Comparison of ENCODE assay signal across 11 cellular contexts in the genomic region with DNA sequence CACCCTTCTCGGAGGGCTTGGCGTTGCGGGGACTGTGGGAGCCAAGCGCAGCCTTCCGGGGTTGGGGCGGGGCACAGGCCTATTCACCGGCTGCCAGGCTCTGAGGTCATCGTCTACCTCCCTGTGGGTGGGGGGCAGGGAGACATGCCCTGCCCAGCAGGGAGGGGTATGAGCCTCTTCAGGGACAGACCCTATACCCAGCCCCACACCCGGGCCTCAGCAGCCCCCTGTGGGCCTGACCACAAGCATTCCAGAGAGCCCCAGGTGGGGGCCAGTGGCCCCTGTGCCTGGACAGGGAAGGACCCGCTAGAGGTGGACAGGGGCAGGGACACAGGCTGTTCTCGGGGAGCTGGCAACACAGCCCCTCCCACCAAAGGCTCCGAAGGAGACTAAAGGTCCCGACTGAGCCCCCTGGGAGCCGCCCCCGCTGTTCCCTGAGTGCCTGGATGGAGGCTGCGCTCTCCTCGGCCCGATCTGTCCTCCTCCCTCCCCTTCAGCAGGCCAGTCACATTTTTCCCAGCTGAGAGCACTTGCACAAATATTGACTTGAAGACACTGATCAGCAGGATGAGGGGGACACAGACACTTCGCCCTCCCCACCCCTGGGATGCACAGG. TPM values are rescaled to one million over a fixed set of nuclear protein-coding genes. Genes with fewer than 3 reads are reported as not detected.
DNase-seq lines count a peak whose midpoint lies in the region; ATAC-seq, FAIRE-seq and TF ChIP-seq lines count a peak whose summit lies in the region.
"Had no signal": no experiment of that assay in that cellular context is flagged by ENCODE, and none has a peak within 500 bp of the region (broad histone marks: within the 10 kb centered on the region; RNA-seq: fewer than 3 reads in every experiment).

No MANE protein-coding gene starts in this region.

- H3K4me1 Mint-ChIP-seq in H9: peaks cover 13 to 32% of the 10 kb centered on the region in 2 experiments
- H3K4me1 Mint-ChIP-seq in activated naive CD4-positive, alpha-beta T cell treated with anti-CD3 and anti-CD28 coated beads for 36 hours (ENCODE audit: low read depth): no peaks in the 10 kb centered on the region
- H3K4me1 Mint-ChIP-seq: T-cell had no signal

- no peaks in the 10 kb centered on the region for H3K27me3 Mint-ChIP-seq in H9 (ENCODE audit: low read depth)
- peaks cover 3% of the 10 kb centered on the region for H3K27me3 Mint-ChIP-seq in activated naive CD4-positive, alpha-beta T cell treated with anti-CD3 and anti-CD28 coated beads for 36 hours (ENCODE audit: low read depth)

- DNase-seq in H9 (no peak), astrocyte of the hippocampus (ENCODE audit: low read depth, low spot score) (peak; percentile 89), GM12891 (ENCODE audit: insufficient read length, low spot score) (no peak)
- no peak for DNase-seq in activated naive CD4-positive, alpha-beta T cell treated with anti-CD3 and anti-CD28 coated beads for 36 hours
- DNase-seq: stimulated activated CD4-positive, alpha-beta T cell treated with anti-CD3 and anti-CD28 coated beads, Interleukin-1b, Interleukin-23, amount 100 ng/mL, for 48 hours; T-cell had no signal

- TF ChIP-seq CTCF in H9 (conservative IDR thresholded peaks at IDR 0.05): no peak

- H3K14ac ChIP-seq in H9 (ENCODE audit: insufficient read depth, low read length): no peak overlapping the region; the same call in 1 of the 2 replicates

- no peak overlapping the region for H3K23ac ChIP-seq in H9 (ENCODE audit: insufficient read length, low read depth, low read length)

- H4K8ac ChIP-seq in H9 (replicated peaks; ENCODE audit: insufficient read length, low read depth, low read length): no peak overlapping the region

- H3K18ac ChIP-seq in H9 (ENCODE audit: insufficient read length, low read depth, low read length): no peak overlapping the region

- no peak for ATAC-seq in GM21723 (IDR thresholded peaks at IDR 0.05; ENCODE audit: unreplicated experiment)
- no peak for ATAC-seq in GM18870 (IDR thresholded peaks at IDR 0.05; ENCODE audit: unreplicated experiment)
- ATAC-seq: T-cell had no signal

- H3K9me3 Mint-ChIP-seq in H9: no peaks in the 10 kb centered on the region
- no peaks in the 10 kb centered on the region for H3K9me3 Mint-ChIP-seq in activated naive CD4-positive, alpha-beta T cell treated with anti-CD3 and anti-CD28 coated beads for 36 hours
- H3K9me3 Mint-ChIP-seq: dendritic cell treated with granulocyte-macrophage colony-stimulating factor and Interleukin-4, amounts not matched to agents 40 ng/mL and 50 ng/mL, for 4 days; T-cell had no signal

- no peak overlapping the region for H3K4me2 ChIP-seq in H9 (ENCODE audit: insufficient read depth, insufficient read length, low read length)

- H2BK120ac ChIP-seq in H9 (ENCODE audit: low read depth, low read length, poor library complexity, severe bottlenecking): no peak overlapping the region

- CTCF ChIA-PET in activated naive CD4-positive, alpha-beta T cell treated with anti-CD3 and anti-CD28 coated beads for 36 hours (lab: Charles Lee): interaction anchor here (0.6 kb wide), 1 partner anchor 28 kb away, joined by 3 read pairs; no protein-coding TSS in a partner anchor

- peaks cover 4% of the 10 kb centered on the region; the same call in 1 of the 2 replicates for H3K79me2 ChIP-seq in H9 (ENCODE audit: insufficient read depth, low read length)

- H3K56ac ChIP-seq in H9 (ENCODE audit: insufficient read length, low read depth, low read length): no peak overlapping the region

- H3K4me3 Mint-ChIP-seq in H9: no peak overlapping the region; a peak in 1 of 5 replicates
- no peak overlapping the region for H3K4me3 Mint-ChIP-seq in activated naive CD4-positive, alpha-beta T cell treated with anti-CD3 and anti-CD28 coated beads for 36 hours
- H3K4me3 Mint-ChIP-seq: dendritic cell treated with granulocyte-macrophage colony-stimulating factor and Interleukin-4, amounts not matched to agents 40 ng/mL and 50 ng/mL, for 4 days; T-cell had no signal

- no peak for TF ChIP-seq POLR2A in GM12891 (IDR thresholded peaks at IDR 0.05; ENCODE audit: low read depth, low read length)

- peaks cover 0 to 24% (median 16%) of the 10 kb centered on the region in 3 experiments; a peak in 5 of 7 replicates for H3K36me3 Mint-ChIP-seq in H9 (ENCODE audit: insufficient read depth in 1 of 3, low read depth in 3 of 3)
- no peaks in the 10 kb centered on the region for H3K36me3 Mint-ChIP-seq in activated naive CD4-positive, alpha-beta T cell treated with anti-CD3 and anti-CD28 coated beads for 36 hours (ENCODE audit: low read depth)
- H3K36me3 Mint-ChIP-seq: T-cell had no signal

- no peak overlapping the region for H4K5ac ChIP-seq in H9 (ENCODE audit: insufficient read length, low read depth, low read length)

- no peaks in the 10 kb centered on the region for H4K20me1 ChIP-seq in H9 (ENCODE audit: control insufficient read depth, insufficient read depth, insufficient read length)

- no peak overlapping the region for H2BK15ac ChIP-seq in H9 (ENCODE audit: low read depth, low read length)

- no peak overlapping the region for H3K9ac ChIP-seq in H9 (ENCODE audit: extremely low read depth, insufficient read length, low read length)
- peak overlapping the region; percentile 57; the same call in 1 of the 2 replicates for H3K9ac ChIP-seq in iPS-20b (ENCODE audit: low read depth, low read length)
- H3K9ac ChIP-seq in skeletal muscle tissue (ENCODE audit: low read depth in 1 of 3, low read length in 3 of 3): peak overlapping the region in 2 of 3 donors; percentile 43 to 71

- H3K9me3 ChIP-seq in H9 (ENCODE audit: control insufficient read depth, low read depth, low read length) (no peaks in the 10 kb centered on the region), iPS-20b (ENCODE audit: insufficient read depth, low read depth, low read length) (no peaks in the 10 kb centered on the region), skeletal muscle tissue (ENCODE audit: control insufficient read depth in 3 of 3, low read length in 3 of 3) (no peaks in the 10 kb centered on the region)

- no peak overlapping the region; the same call in 1 of the 2 replicates for H3K4ac ChIP-seq in H9 (ENCODE audit: low read depth, low read length)

- H2AK5ac ChIP-seq in H9 (ENCODE audit: insufficient read length, low read length): no peak overlapping the region

- no peak overlapping the region for H3T11ph ChIP-seq in H9 (ENCODE audit: low read length)

- no peak overlapping the region for H2AFZ ChIP-seq in H9 (ENCODE audit: low read length)

- no peak overlapping the region for H2BK12ac ChIP-seq in H9 (ENCODE audit: insufficient read length, low read depth, low read length)

- H3K36me3 ChIP-seq in iPS-20b (ENCODE audit: insufficient read depth, low read depth, low read length): peaks cover 28% of the 10 kb centered on the region
- H3K36me3 ChIP-seq in skeletal muscle tissue (ENCODE audit: control insufficient read depth in 3 of 3, insufficient read depth in 3 of 3, low read length in 3 of 3): peaks cover 0 to 5% (median 3%) of the 10 kb centered on the region in 3 donors

- H4K91ac ChIP-seq in H9 (ENCODE audit: insufficient read length, low read depth, low read length): no peak overlapping the region

- H2BK5ac ChIP-seq in H9 (ENCODE audit: insufficient read length, low read length): no peak overlapping the region

- no peak overlapping the region for H3K4me3 ChIP-seq in iPS-20b (ENCODE audit: low read length)
- H3K4me3 ChIP-seq in skeletal muscle tissue (ENCODE audit: low read length in 3 of 3): peak overlapping the region in 1 of 3 donors; percentile 14

- no peaks in the 10 kb centered on the region; the same call in 1 of the 2 replicates for H3K4me1 ChIP-seq in H9 (ENCODE audit: insufficient read depth, low read length)
- peaks cover 18% of the 10 kb centered on the region; the same call in 1 of the 2 replicates for H3K4me1 ChIP-seq in iPS-20b (ENCODE audit: insufficient read depth, low read length)
- H3K4me1 ChIP-seq in skeletal muscle tissue (ENCODE audit: control insufficient read depth in 3 of 3, insufficient read depth in 3 of 3, low read length in 3 of 3): peaks cover 66 to 76% (median 75%) of the 10 kb centered on the region in 3 donors

- no peaks in the 10 kb centered on the region for H3K23me2 ChIP-seq in H9 (ENCODE audit: insufficient read length, low read depth, low read length, poor library complexity, severe bottlenecking)

- peak overlapping the region; percentile 65 to 85 (median 84); a peak in 6 of 7 replicates for H3K27ac Mint-ChIP-seq in H9
- H3K27ac Mint-ChIP-seq in activated naive CD4-positive, alpha-beta T cell treated with anti-CD3 and anti-CD28 coated beads for 36 hours: no peak overlapping the region
- H3K27ac Mint-ChIP-seq: dendritic cell treated with granulocyte-macrophage colony-stimulating factor and Interleukin-4, amounts not matched to agents 40 ng/mL and 50 ng/mL, for 4 days; T-cell had no signal

- H3K79me1 ChIP-seq in H9 (ENCODE audit: insufficient read depth, low read depth, low read length, poor library complexity, severe bottlenecking): peaks cover 5% of the 10 kb centered on the region

- intact Hi-C loops in activated naive CD4-positive, alpha-beta T cell treated with anti-CD3 and anti-CD28 coated beads for 36 hours (cut with micrococcal nuclease): no loop called here

- H3K27me3 ChIP-seq in H9 (ENCODE audit: insufficient read depth, low read length) (no peaks in the 10 kb centered on the region), iPS-20b (ENCODE audit: insufficient read depth, low read length) (no peaks in the 10 kb centered on the region), skeletal muscle tissue (ENCODE audit: control insufficient read depth in 3 of 3, insufficient read depth in 3 of 3, low read length in 3 of 3) (no peaks in the 10 kb centered on the region)

- no peak overlapping the region for H2BK20ac ChIP-seq in H9 (ENCODE audit: low read depth, low read length, poor library complexity, severe bottlenecking)

- H3K27ac ChIP-seq in H9 (ENCODE audit: insufficient read length, low read depth, low read length) (no peak overlapping the region), iPS-20b (ENCODE audit: low read length) (peak overlapping the region; percentile 46), skeletal muscle tissue (ENCODE audit: low read depth, low read length) (peak overlapping the region; percentile 81)

- no CpG with 5 or more reads among the region's 19 CpGs for WGBS in H9 (ENCODE audit: extremely low coverage, insufficient read length, low lambda C conversion rate)

- FAIRE-seq in GM12891 (lab: Jason Lieb, UNC): no peak

RNA-seq across cellular contexts. Expression of a gene that starts 11.5 kb away (rescaled TPM):
- total RNA-seq in H9 (2021) (200 and 201 TPM in 2 replicates), skeletal muscle tissue (14.1 TPM)
- polyA plus RNA-seq in GM12891 (2012; ENCODE audit: low read depth, missing spikeins): 1.3 TPM
- total RNA-seq in activated naive CD4-positive, alpha-beta T cell treated with anti-CD3 and anti-CD28 coated beads for 36 hours: 1 to 10 TPM in 1 of 2 experiments, under 1 TPM in 1; 0.81 to 1.5 TPM

RNA-seq across cellular contexts. Expression of a gene that starts 31.3 kb away (rescaled TPM):
- total RNA-seq in H9 (2021) (1,715 and 1,736 TPM in 2 replicates), skeletal muscle tissue (1,418 TPM)
- 7,261 TPM for polyA plus RNA-seq in GM12891 (2012; ENCODE audit: low read depth, missing spikeins)
- total RNA-seq in activated naive CD4-positive, alpha-beta T cell treated with anti-CD3 and anti-CD28 coated beads for 36 hours: 1,000 to 10,000 TPM; 2,995 to 3,072 TPM

RNA-seq across cellular contexts. Expression of a gene that starts 51.5 kb away (rescaled TPM):
- total RNA-seq in H9 (2021): 10.8 and 11.0 TPM in 2 replicates
- total RNA-seq in skeletal muscle tissue: 1.0 TPM
- polyA plus RNA-seq in GM12891 (2012; ENCODE audit: low read depth, missing spikeins): 4.9 TPM
- total RNA-seq in activated naive CD4-positive, alpha-beta T cell treated with anti-CD3 and anti-CD28 coated beads for 36 hours: 1 to 10 TPM; 3.6 to 5.1 TPM

RNA-seq across cellular contexts. Expression of a gene that starts 52.8 kb away (rescaled TPM):
- 153 and 154 TPM in 2 replicates for total RNA-seq in H9 (2021)
- total RNA-seq in skeletal muscle tissue: 41.8 TPM
- polyA plus RNA-seq in GM12891 (2012; ENCODE audit: low read depth, missing spikeins): 68.5 TPM
- total RNA-seq in activated naive CD4-positive, alpha-beta T cell treated with anti-CD3 and anti-CD28 coated beads for 36 hours: 10 to 100 TPM; 77.4 to 81.5 TPM

Comparison
In these comparisons a context has a peak if more than half of its experiments do, and no peak if none do; other contexts are left out.
1. RNA of a gene that starts 11.5 kb away (total RNA-seq): 200 to 201 TPM in H9; 14.1 TPM in skeletal muscle tissue (single experiment) and 0.81 to 1.5 TPM in activated naive CD4-positive, alpha-beta T cell treated with anti-CD3 and anti-CD28 coated beads for 36 hours; every median in the first group is over 10 times any median in the second.